18 cellular contexts compared by ENCODE assay signal in genomic region chr7:7739718-7740355, GRCh38. TPM values are rescaled to one million over a fixed set of nuclear protein-coding genes. Genes with fewer than 3 reads are reported as not detected.
DNase-seq lines count a peak whose midpoint lies in the region; ATAC-seq, FAIRE-seq and TF ChIP-seq lines count a peak whose summit lies in the region.
"Had no signal": no experiment of that assay in that cellular context is flagged by ENCODE, and none has a peak within 500 bp of the region (broad histone marks: within the 10 kb centered on the region; RNA-seq: fewer than 3 reads in every experiment).

No MANE protein-coding gene starts in this region.

- H2AFZ ChIP-seq in H1 (ENCODE audit: low read length) (no peak overlapping the region), PC-3 (ENCODE audit: low read length) (no peak overlapping the region)
- H2AFZ ChIP-seq: parathyroid adenoma had no signal

- no peak overlapping the region for H3K18ac ChIP-seq in H1 (ENCODE audit: extremely low read depth, low read length)

- POLR2A ChIA-PET in CD8-positive, alpha-beta memory T cell (lab: Charles Lee), result no interaction called here
- POLR2A ChIA-PET in H1 (lab: Charles Lee; ENCODE audit: partially characterized antibody) (interaction anchor here (1.1 kb wide), 1 partner anchor 12 kb away, joined by 3 read pairs; no protein-coding TSS in a partner anchor), PC-3 (lab: Charles Lee; ENCODE audit: unreplicated experiment) (interaction anchor here (0.6 kb wide), 1 partner anchor 9 kb away, joined by 3 read pairs; no protein-coding TSS in a partner anchor)

- peaks cover 19 to 38% (median 27%) of the 10 kb centered on the region in 3 donors for H3K4me1 Mint-ChIP-seq in CD8-positive, alpha-beta memory T cell

- no peaks in the 10 kb centered on the region for H3K36me3 ChIP-seq in CD8-positive, alpha-beta memory T cell (ENCODE audit: insufficient read depth, low read length)
- no peaks in the 10 kb centered on the region for H3K36me3 ChIP-seq in H1 (ENCODE audit: control insufficient read depth in 2 of 4, insufficient read depth in 4 of 4, low read length in 3 of 4)
- no peaks in the 10 kb centered on the region for H3K36me3 ChIP-seq in PC-3 (ENCODE audit: low read depth, low read length)
- H3K36me3 ChIP-seq: brain microvascular endothelial cell had no signal

- H2BK15ac ChIP-seq in H1 (ENCODE audit: low read length), result no peak overlapping the region

- no peak overlapping the region for H4K8ac ChIP-seq in H1 (ENCODE audit: extremely low read depth, insufficient read depth, low read length)

- no peaks in the 10 kb centered on the region for H3K9me2 ChIP-seq in PC-3 (replicated peaks; ENCODE audit: low read length)

- no peaks in the 10 kb centered on the region for H3K79me1 ChIP-seq in H1 (ENCODE audit: low read depth, low read length)

- TF ChIP-seq CTCF in H1 (IDR thresholded peaks at IDR 0.05; ENCODE audit: control extremely low read depth in 1 of 3, insufficient read depth in 1 of 3, low read depth in 1 of 3, low read length in 3 of 3), result no peak
- TF ChIP-seq CTCF in lower leg skin (IDR thresholded peaks at IDR 0.05), result no peak
- no peak for TF ChIP-seq CTCF in PC-3 (conservative IDR thresholded peaks at IDR 0.05; ENCODE audit: low read depth, low read length)

- no peak overlapping the region for H3K56ac ChIP-seq in H1 (replicated peaks; ENCODE audit: insufficient read length, low read depth, low read length)

- TF ChIP-seq EP300 in H1 (IDR thresholded peaks at IDR 0.05; ENCODE audit: borderline replicate concordance in 1 of 2, low read depth in 2 of 2, low read length in 2 of 2), result no peak

- H3K27me3 Mint-ChIP-seq in CD8-positive, alpha-beta memory T cell, result no peaks in the 10 kb centered on the region

- no peak for DNase-seq in CD8-positive, alpha-beta memory T cell
- DNase-seq in H1 (ENCODE audit: low read depth in 1 of 2, low spot score in 2 of 2), result no peak
- no peak for DNase-seq in NCI-H446 (lab: John Stamatoyannopoulos, UW)
- DNase-seq in UCSD-AML1 (lab: John Stamatoyannopoulos, UW; ENCODE audit: unreplicated experiment), result no peak
- no peak for DNase-seq in lower leg skin (ENCODE audit: low spot score in 2 of 2)
- no peak for DNase-seq in PC-3
- DNase-seq: activated CD4-positive, CD25-positive, alpha-beta regulatory T cell; activated naive CD4-positive, alpha-beta T cell treated with anti-CD3 and anti-CD28 coated beads for 36 hours; brain microvascular endothelial cell; hippocampal formation; left cardiac atrium; NCI-H1048; NCI-H524; stimulated activated naive CD4-positive, alpha-beta T cell; T-helper 1 cell had no signal

- H3K9ac ChIP-seq in H1 (replicated peaks in 1 of 4; ENCODE audit: extremely low read depth in 1 of 4, low read depth in 3 of 4, low read length in 3 of 4) (no peak overlapping the region), PC-3 (ENCODE audit: low read length) (no peak overlapping the region)
- H3K9ac ChIP-seq: parathyroid adenoma had no signal

- no peak for TF ChIP-seq RAD21 in H1 (IDR thresholded peaks at IDR 0.05 in 1 of 2, conservative IDR thresholded peaks at IDR 0.05 in 1 of 2; ENCODE audit: low read depth in 2 of 2, low read length in 2 of 2)

- no peak overlapping the region for H2BK12ac ChIP-seq in H1 (ENCODE audit: low read depth, low read length)

- ATAC-seq in GM18870 (IDR thresholded peaks at IDR 0.05; ENCODE audit: unreplicated experiment) (peak; percentile 31), HG03432 (IDR thresholded peaks at IDR 0.05; ENCODE audit: unreplicated experiment) (peak; percentile 45), PC-3 (no peak)
- ATAC-seq: left cardiac atrium had no signal

- no peak overlapping the region for H2BK5ac ChIP-seq in H1 (ENCODE audit: low read depth, low read length)

- H3K14ac ChIP-seq in H1 (ENCODE audit: insufficient read length), result no peak overlapping the region

- H2BK20ac ChIP-seq in H1 (ENCODE audit: low read length), result no peak overlapping the region

- 94% methylated on average over 3 of the region's 3 CpGs; no CpG with 5 or more reads in 1 of the 2 experiments for WGBS in H1 (ENCODE audit: extremely low coverage in 1 of 2, insufficient coverage in 1 of 2, insufficient read length in 1 of 2, insufficient replicate concordance in 2 of 2, low coverage in 1 of 2, low lambda C conversion rate in 2 of 2, missing lambda C conversion rate in 1 of 2), 2 experiments
- WGBS in lower leg skin, 2 donors, result 90% methylated on average over 3 of the region's 3 CpGs

- CTCF ChIA-PET in CD8-positive, alpha-beta memory T cell (lab: Charles Lee), result no interaction called here
- CTCF ChIA-PET in H1 (lab: Charles Lee; ENCODE audit: partially characterized antibody) (interaction anchor here (1.0 to 2.0 kb wide), 4 partner anchors 9 to 475 kb away, joined by 4 read pairs; no protein-coding TSS in a partner anchor), PC-3 (lab: Charles Lee) (interaction anchor here (0.6 kb wide), 1 partner anchor 59 kb away, joined by 4 read pairs; no protein-coding TSS in a partner anchor)

- no peak overlapping the region for H3K23ac ChIP-seq in H1 (ENCODE audit: insufficient read length)

- H3K27ac ChIP-seq in CD8-positive, alpha-beta memory T cell (ENCODE audit: low read depth, low read length), result no peak overlapping the region
- H3K27ac ChIP-seq in H1 (ENCODE audit: low read depth, low read length), result no peak overlapping the region
- H3K27ac ChIP-seq in PC-3 (ENCODE audit: low read length), result no peak overlapping the region
- H3K27ac ChIP-seq: brain microvascular endothelial cell, parathyroid adenoma had no signal

- no peak overlapping the region for H2AK5ac ChIP-seq in H1 (ENCODE audit: low read depth, low read length)

- H3K4me3 Mint-ChIP-seq in CD8-positive, alpha-beta memory T cell, result peak overlapping the region in 2 of 7 donors; percentile 27 to 32
- H3K4me3 Mint-ChIP-seq: activated naive CD4-positive, alpha-beta T cell treated with anti-CD3 and anti-CD28 coated beads for 36 hours had no signal

- no peaks in the 10 kb centered on the region for H3K23me2 ChIP-seq in H1 (ENCODE audit: low read depth, low read length)

- H4K5ac ChIP-seq in H1 (ENCODE audit: insufficient read length, low read depth, low read length), result no peak overlapping the region

- H3K27me3 ChIP-seq in CD8-positive, alpha-beta memory T cell (ENCODE audit: insufficient read depth, low read length, poor library complexity, severe bottlenecking), result no peaks in the 10 kb centered on the region
- H3K27me3 ChIP-seq in H1 (replicated peaks in 1 of 4; ENCODE audit: control insufficient read depth in 3 of 4, extremely low read depth in 1 of 4, insufficient read depth in 3 of 4, low read length in 3 of 4) (no peaks in the 10 kb centered on the region), PC-3 (ENCODE audit: low read length) (no peaks in the 10 kb centered on the region)
- H3K27me3 ChIP-seq: brain microvascular endothelial cell had no signal

- H2BK120ac ChIP-seq in H1 (replicated peaks; ENCODE audit: low read depth, low read length), result no peak overlapping the region

- intact Hi-C loops in lower leg skin (cut with DNase I; ENCODE audit: low total_unique reads), result no loop called here
- intact Hi-C loops in PC-3 (cut with micrococcal nuclease), result no loop called here

- no TSS peak for BruUV-seq in PC-3 (replicated peaks; lab: Mats Ljungman, UMichigan)

- no peak overlapping the region for H3K4me3 ChIP-seq in CD8-positive, alpha-beta memory T cell (ENCODE audit: low read length)
- H3K4me3 ChIP-seq in H1 (ENCODE audit: extremely low read depth in 1 of 4, insufficient read depth in 2 of 4, low read depth in 3 of 4, low read length in 4 of 4) (no peak overlapping the region), lower leg skin (ENCODE audit: low read depth, poor library complexity, severe bottlenecking) (no peak overlapping the region), PC-3 (ENCODE audit: low read length) (no peak overlapping the region)

- H3K27ac Mint-ChIP-seq in CD8-positive, alpha-beta memory T cell, result peak overlapping the region in 6 of 8 donors; percentile 4 to 86 (median 52)
- H3K27ac Mint-ChIP-seq: activated naive CD4-positive, alpha-beta T cell treated with anti-CD3 and anti-CD28 coated beads for 36 hours had no signal

- no peaks in the 10 kb centered on the region for H3F3A ChIP-seq in PC-3 (ENCODE audit: low read length, unreplicated experiment)

- H3K4me2 ChIP-seq in H1 (ENCODE audit: insufficient read depth in 1 of 2, low read depth in 2 of 2, low read length in 2 of 2) (no peak overlapping the region), PC-3 (ENCODE audit: low read length) (no peak overlapping the region)

- no peaks in the 10 kb centered on the region for H3K79me2 ChIP-seq in H1 (ENCODE audit: control insufficient read depth in 1 of 2, insufficient read depth in 2 of 2, low read length in 2 of 2)
- H3K79me2 ChIP-seq in PC-3 (ENCODE audit: low read length), result no peaks in the 10 kb centered on the region
- H3K79me2 ChIP-seq: parathyroid adenoma had no signal

- TF ChIP-seq POLR2A in H1 (IDR thresholded peaks at IDR 0.05; ENCODE audit: control extremely low read depth in 1 of 2, low read depth in 2 of 2, low read length in 2 of 2), result no peak
- TF ChIP-seq POLR2A in lower leg skin (IDR thresholded peaks at IDR 0.05), result no peak

- H4K20me1 ChIP-seq in H1 (replicated peaks in 1 of 2; ENCODE audit: control insufficient read depth in 1 of 2, insufficient read depth in 2 of 2, low read length in 2 of 2), result no peaks in the 10 kb centered on the region
- no peaks in the 10 kb centered on the region for H4K20me1 ChIP-seq in PC-3 (ENCODE audit: low read length)

- no peak overlapping the region for H4K91ac ChIP-seq in H1 (replicated peaks; ENCODE audit: insufficient read length, low read length)

- no peak for FAIRE-seq in H1 (lab: Jason Lieb, UNC)

- H3K4ac ChIP-seq in H1 (replicated peaks; ENCODE audit: insufficient read length, low read depth, low read length), result no peak overlapping the region

- no peaks in the 10 kb centered on the region for H3K9me3 Mint-ChIP-seq in CD8-positive, alpha-beta memory T cell
- H3K9me3 Mint-ChIP-seq: activated naive CD4-positive, alpha-beta T cell treated with anti-CD3 and anti-CD28 coated beads for 36 hours had no signal

- peaks cover 0 to 6% (median 3%) of the 10 kb centered on the region in 3 donors for H3K36me3 Mint-ChIP-seq in CD8-positive, alpha-beta memory T cell

- no peaks in the 10 kb centered on the region for H3K4me1 ChIP-seq in CD8-positive, alpha-beta memory T cell (ENCODE audit: insufficient read depth, low read length)
- H3K4me1 ChIP-seq in H1 (replicated peaks in 1 of 4; ENCODE audit: control insufficient read depth in 3 of 4, insufficient read depth in 4 of 4, low read length in 3 of 4), result peaks cover 0 to 7% (median 3%) of the 10 kb centered on the region in 4 experiments; a peak in 1 of 7 replicates
- H3K4me1 ChIP-seq in PC-3 (ENCODE audit: insufficient read depth, low read length), result peaks cover 24% of the 10 kb centered on the region

- H3K9me3 ChIP-seq in CD8-positive, alpha-beta memory T cell (ENCODE audit: low read length), result no peaks in the 10 kb centered on the region
- no peaks in the 10 kb centered on the region; a peak in 1 of 4 replicates for H3K9me3 ChIP-seq in H1 (ENCODE audit: insufficient read depth in 2 of 2, low read depth in 1 of 2, low read length in 1 of 2)
- no peaks in the 10 kb centered on the region for H3K9me3 ChIP-seq in PC-3 (ENCODE audit: low read length)

RNA-seq across cellular contexts. Expression of gene RPA3, which starts 21.4 kb away (rescaled TPM):
- 100 to 1,000 TPM; 145 to 149 TPM for total RNA-seq in CD8-positive, alpha-beta memory T cell
- polyA plus RNA-seq in CD8-positive, alpha-beta memory T cell, result 94.9 TPM
- total RNA-seq in H1 (2021; fragmentation: NEBNext Ultra II Directional; extraction: Animal tissue kit (Norgen Biotek cat#: 25700)), result 105 and 106 TPM in 2 replicates
- polyA plus RNA-seq in H1 (2011; rRNA removed), result 41.6 and 60.2 TPM in 2 replicates
- 70.3 TPM for polyA plus RNA-seq in H1 (2011; cell fraction: cytosol; rRNA removed)
- 9.3 TPM for polyA plus RNA-seq in H1 (2011; cell fraction: nucleus; rRNA removed)
- 84.2 to 96.8 TPM (median 91.6 TPM) in 4 replicates for polyA plus RNA-seq in H1 (2012, experiment 1 of 2)
- polyA plus RNA-seq in H1 (2012, experiment 2 of 2), result 174 TPM
- 109 TPM for polyA plus RNA-seq in H1 (2013, experiment 1 of 2)
- 104 TPM for polyA plus RNA-seq in H1 (2013, experiment 2 of 2)
- 7.1 and 11.5 TPM in 2 replicates for polyA minus RNA-seq in H1 (2011; rRNA and poly(A)+ RNA removed)
- polyA minus RNA-seq in H1 (2011; cell fraction: cytosol; rRNA and poly(A)+ RNA removed), result 13.4 TPM
- polyA minus RNA-seq in H1 (2011; cell fraction: nucleus; rRNA and poly(A)+ RNA removed), result 14.5 TPM
- total RNA-seq in lower leg skin (10 to 100 TPM in 2 of 4 donors, 1 to 10 TPM in 2; 8.3 to 15.6 (median 10.3) TPM), PC-3 (2014; rRNA removed) (38.9 and 39.3 TPM in 2 replicates)
